18 cellular contexts compared by ENCODE assay signal in the genomic region with DNA sequence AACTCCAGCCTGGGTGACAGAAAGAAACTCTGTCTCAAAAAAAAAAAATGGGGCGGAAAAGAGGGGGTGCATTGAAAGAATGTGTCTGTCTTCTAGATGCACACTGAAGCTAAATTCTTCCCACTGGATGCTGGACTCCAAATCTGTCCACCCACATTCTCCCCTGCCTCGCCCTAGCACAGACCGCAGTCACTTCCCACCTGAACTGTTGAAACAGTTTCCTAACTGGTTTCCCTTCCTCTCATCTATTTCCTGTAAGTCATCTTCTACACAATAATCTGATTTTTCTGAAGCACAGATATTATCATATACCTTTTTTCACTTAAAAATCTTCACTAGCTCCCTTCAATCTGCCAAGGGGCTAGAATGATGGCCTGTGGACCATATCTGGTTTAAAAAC. TPM values are rescaled to one million over a fixed set of nuclear protein-coding genes. Genes with fewer than 3 reads are reported as not detected.
DNase-seq lines count a peak whose midpoint lies in the region; ATAC-seq, FAIRE-seq and TF ChIP-seq lines count a peak whose summit lies in the region.
"Had no signal": no experiment of that assay in that cellular context is flagged by ENCODE, and none has a peak within 500 bp of the region (broad histone marks: within the 10 kb centered on the region; RNA-seq: fewer than 3 reads in every experiment).

No MANE protein-coding gene starts in this region.

- TF ChIP-seq RAD21 in GM12878 (IDR thresholded peaks at IDR 0.05; ENCODE audit: insufficient read depth, low read depth, low read length): no peak

- H3K9ac ChIP-seq in GM12878 (ENCODE audit: control insufficient read depth, insufficient read depth, low read length): no peak overlapping the region

- ATAC-seq in activated B cell treated with CpG ODN at 0.5 μM for 24 hours (ENCODE audit: low read depth): peak; percentile 56
- ATAC-seq in GM12878: no peak
- no peak for ATAC-seq in GM21786 (IDR thresholded peaks at IDR 0.05; ENCODE audit: unreplicated experiment)
- ATAC-seq: HCT116 had no signal

- TF ChIP-seq CTCF in activated B cell treated with CpG ODN at 0.5 μM for 24 hours (IDR thresholded peaks at IDR 0.05) (no peak), GM12878 (IDR thresholded peaks at IDR 0.05 in 2 of 3, conservative IDR thresholded peaks at IDR 0.05 in 1 of 3; ENCODE audit: control insufficient read depth in 2 of 3, extremely low read depth in 1 of 3, insufficient read depth in 1 of 3, low read depth in 3 of 3, low read length in 3 of 3) (no peak), adrenal gland (IDR thresholded peaks at IDR 0.05) (no peak)

- H3K9me3 ChIP-seq in GM12878 (replicated peaks; ENCODE audit: control insufficient read depth, insufficient read depth, low read length) (peaks cover 2% of the 10 kb centered on the region; the same call in 1 of the 3 replicates), adrenal gland (replicated peaks in 1 of 3) (no peaks in the 10 kb centered on the region)

- DNase-seq in activated effector memory CD4-positive, alpha-beta T cell treated with anti-CD3 and anti-CD28 coated beads, Interleukin-2, amount 50 U/mL, for 16 hours: peak; percentile 69
- DNase-seq in activated effector memory CD4-positive, alpha-beta T cell treated with Interleukin-2 at 50 U/mL for 16 hours: no peak
- DNase-seq in activated B cell treated with CpG ODN at 0.5 μM for 24 hours (no peak), GM12878 (ENCODE audit: low read depth, low spot score) (no peak), adrenal gland (no peak), A172 (ENCODE audit: low spot score) (no peak)
- DNase-seq: glutamatergic neuron, islet precursor cell, NCI-H1092, SHP77 treated with DMSO at 0.1 percent for 48 hours, T1000 had no signal

- WGBS in GM12878 (ENCODE audit: insufficient coverage, insufficient replicate concordance, low lambda C conversion rate, missing lambda C conversion rate): 56% methylated on average over 3 of the region's 3 CpGs
- 82 to 87% (median 83%) methylated on average over 3 of the region's 3 CpGs for WGBS in adrenal gland, 4 donors

- no peak overlapping the region for H2AFZ ChIP-seq in GM12878 (ENCODE audit: control insufficient read depth, low read depth, low read length)

- H3K36me3 Mint-ChIP-seq in activated B cell treated with CpG ODN at 0.5 μM for 24 hours (ENCODE audit: low read depth): no peaks in the 10 kb centered on the region
- H3K36me3 Mint-ChIP-seq in stimulated activated naive CD8-positive, alpha-beta T cell treated with anti-CD3 and anti-CD28 coated beads, Interleukin-15, Interleukin-2, amounts not matched to agents 100 ng/mL and 50 ng/mL, for 24 hours (ENCODE audit: low read depth): no peaks in the 10 kb centered on the region

- no peak overlapping the region for H3K4me3 Mint-ChIP-seq in activated B cell treated with CpG ODN at 0.5 μM for 24 hours
- H3K4me3 Mint-ChIP-seq in stimulated activated naive CD8-positive, alpha-beta T cell treated with anti-CD3 and anti-CD28 coated beads, Interleukin-15, Interleukin-2, amounts not matched to agents 100 ng/mL and 50 ng/mL, for 24 hours: no peak overlapping the region

- H3K27me3 ChIP-seq in GM12878 (replicated peaks in 1 of 2; ENCODE audit: control insufficient read depth in 2 of 2, insufficient read depth in 2 of 2, low read length in 1 of 2) (no peaks in the 10 kb centered on the region), adrenal gland (no peaks in the 10 kb centered on the region)

- BruUV-seq in GM12878 (replicated peaks; lab: Mats Ljungman, UMichigan): no TSS peak

- TF ChIP-seq POLR2A in GM12878 (IDR thresholded peaks at IDR 0.05; ENCODE audit: low read depth, low read length): no peak
- TF ChIP-seq POLR2A in adrenal gland (IDR thresholded peaks at IDR 0.05): no peak

- POLR2A ChIA-PET in activated B cell treated with CpG ODN at 0.5 μM for 24 hours (lab: Charles Lee) (no interaction called here), GM12878 (lab: Charles Lee) (interaction anchor here (1.4 kb wide), 1 partner anchor 10 kb away, joined by 3 read pairs; no protein-coding TSS in a partner anchor)

- in situ Hi-C loops in GM12878 (cut with MboI): no loop called here

- H3K27ac Mint-ChIP-seq in activated B cell treated with CpG ODN at 0.5 μM for 24 hours: no peak overlapping the region
- peak overlapping the region; percentile 89 for H3K27ac Mint-ChIP-seq in stimulated activated naive CD8-positive, alpha-beta T cell treated with anti-CD3 and anti-CD28 coated beads, Interleukin-15, Interleukin-2, amounts not matched to agents 100 ng/mL and 50 ng/mL, for 24 hours

- no peaks in the 10 kb centered on the region for H3K27me3 Mint-ChIP-seq in activated B cell treated with CpG ODN at 0.5 μM for 24 hours
- no peaks in the 10 kb centered on the region for H3K27me3 Mint-ChIP-seq in stimulated activated naive CD8-positive, alpha-beta T cell treated with anti-CD3 and anti-CD28 coated beads, Interleukin-15, Interleukin-2, amounts not matched to agents 100 ng/mL and 50 ng/mL, for 24 hours

- H3K79me2 ChIP-seq in GM12878 (ENCODE audit: control insufficient read depth, insufficient read depth, low read length): no peaks in the 10 kb centered on the region

- no peak overlapping the region for H3K4me2 ChIP-seq in GM12878 (ENCODE audit: control insufficient read depth, insufficient read depth)

- TF ChIP-seq EP300 in GM12878 (IDR thresholded peaks at IDR 0.05; ENCODE audit: borderline replicate concordance in 1 of 2, control insufficient read depth in 1 of 2, low read depth in 2 of 2, low read length in 2 of 2): no peak

- H3K4me1 ChIP-seq in GM12878 (ENCODE audit: control insufficient read depth, insufficient read depth, low read length) (peaks cover 18% of the 10 kb centered on the region), adrenal gland (replicated peaks in 1 of 2) (no peaks in the 10 kb centered on the region)

- SMC1A ChIA-PET in GM12878 (lab: Charles Lee; ENCODE audit: uncharacterized antibody, unreplicated experiment): interaction anchor here (0.7 to 2.3 kb wide), 4 partner anchors 10 to 94 kb away, joined by 3 to 7 read pairs (median 4); no protein-coding TSS in a partner anchor

- RAD21 ChIA-PET in GM12878 (lab: Charles Lee; ENCODE audit: unreplicated experiment): interaction anchor here (1.0 kb wide), 1 partner anchor 12 kb away, joined by 3 read pairs; no protein-coding TSS in a partner anchor

- no peak overlapping the region for H3K27ac ChIP-seq in GM12878 (ENCODE audit: control insufficient read depth, insufficient read depth)
- no peak overlapping the region for H3K27ac ChIP-seq in adrenal gland
- H3K27ac ChIP-seq: epithelial cell of prostate had no signal

- H3K36me3 ChIP-seq in GM12878 (ENCODE audit: control insufficient read depth in 2 of 2, insufficient read depth in 2 of 2, low read length in 1 of 2) (no peaks in the 10 kb centered on the region), adrenal gland (replicated peaks in 1 of 2) (no peaks in the 10 kb centered on the region)

- H3K4me1 Mint-ChIP-seq in activated B cell treated with CpG ODN at 0.5 μM for 24 hours: peaks cover 26% of the 10 kb centered on the region
- peaks cover 54% of the 10 kb centered on the region for H3K4me1 Mint-ChIP-seq in stimulated activated naive CD8-positive, alpha-beta T cell treated with anti-CD3 and anti-CD28 coated beads, Interleukin-15, Interleukin-2, amounts not matched to agents 100 ng/mL and 50 ng/mL, for 24 hours (ENCODE audit: low read depth)

- H4K20me1 ChIP-seq in GM12878 (ENCODE audit: control insufficient read depth, insufficient read depth): no peaks in the 10 kb centered on the region

- CTCF ChIA-PET in activated B cell treated with CpG ODN at 0.5 μM for 24 hours (lab: Charles Lee) (no interaction called here), GM12878 (lab: Yijun Ruan, JAX) (no interaction called here)

- H3K4me3 ChIP-seq in GM12878 (no peak overlapping the region), adrenal gland (no peak overlapping the region)

- FAIRE-seq in GM12878 (lab: Jason Lieb, UNC): no peak

- intact Hi-C loops in activated B cell treated with CpG ODN at 0.5 μM for 24 hours (cut with micrococcal nuclease): loop anchor here (5.0 kb wide), 1 partner anchor 230 kb away; the partner anchor contains the start of gene ZCCHC8
- intact Hi-C loops in GM12878 (cut with micrococcal nuclease; ENCODE audit: unreplicated experiment): no loop called here
- intact Hi-C loops in adrenal gland (cut with DNase I): no loop called here

- H3K9me3 Mint-ChIP-seq in activated B cell treated with CpG ODN at 0.5 μM for 24 hours: no peaks in the 10 kb centered on the region
- H3K9me3 Mint-ChIP-seq in stimulated activated naive CD8-positive, alpha-beta T cell treated with anti-CD3 and anti-CD28 coated beads, Interleukin-15, Interleukin-2, amounts not matched to agents 100 ng/mL and 50 ng/mL, for 24 hours: peaks cover 4% of the 10 kb centered on the region

RNA-seq across cellular contexts. Expression of gene HCAR1, which starts 1.5 kb away (rescaled TPM):
- total RNA-seq in activated B cell treated with CpG ODN at 0.5 μM for 24 hours (not detected in 2 replicates), GM12878 (2014; rRNA removed) (under 0.01 TPM in 1 of 2 replicates, not detected in the other), GM12878 (2014; rRNA removed; fragmentation: Illumina TruSeq; extraction: Trizol) (0.04 and 0.05 TPM in 2 replicates), GM12878 (2021) (0.05 TPM in 2 replicates), adrenal gland (under 1 TPM in 6 of 8 donors, not detected in 2; 0.07 to 0.34 (median 0.15) TPM)
- total RNA-seq in GM12878 (2013; cell fraction: nucleolus; rRNA removed): 0.06 TPM in 1 of 2 replicates, not detected in the other
- polyA plus RNA-seq in GM12878 (2011; ENCODE audit: low read depth): not detected
- polyA plus RNA-seq in GM12878 (2011; rRNA removed) (not detected in 2 replicates), GM12878 (2014; fragmentation: Illumina TruSeq; extraction: Trizol) (0.01 and 0.03 TPM in 2 replicates), GM12878 (2014; fragmentation: Nextera tagmentation; extraction: Ambion mirVana) (not detected), GM12878 (2014; rRNA removed) (0.06 TPM in 1 of 2 replicates, not detected in the other), GM12878 (2016; fragmentation: Nextera tagmentation; extraction: Ambion mirVana) (not detected), adrenal gland (under 1 TPM; 0.08 to 0.30 (median 0.09) TPM)
- not detected in 2 replicates for polyA plus RNA-seq in GM12878 (2011; cell fraction: cytosol; rRNA removed)
- not detected in 2 replicates for polyA plus RNA-seq in GM12878 (2011; cell fraction: nucleus; rRNA removed)
- 0.03 TPM in 1 of 2 replicates, not detected in the other for polyA plus RNA-seq in GM12878 (2012)
- not detected in 2 replicates for polyA minus RNA-seq in GM12878 (2011; rRNA and poly(A)+ RNA removed)
- polyA minus RNA-seq in GM12878 (2011; cell fraction: cytosol; rRNA and poly(A)+ RNA removed): not detected in 2 replicates
- polyA minus RNA-seq in GM12878 (2011; cell fraction: nucleus; rRNA and poly(A)+ RNA removed): not detected in 2 replicates
- total RNA-seq in A172 (2014; rRNA removed; shearing (Covaris generic)): not detected in 2 replicates

RNA-seq across cellular contexts. Expression of gene HCAR3, which starts 15.6 kb away (rescaled TPM):
- not detected in 2 replicates for total RNA-seq in activated B cell treated with CpG ODN at 0.5 μM for 24 hours
- 1.2 and 1.3 TPM in 2 replicates for total RNA-seq in GM12878 (2013; cell fraction: nucleolus; rRNA removed)
- 1.0 and 1.2 TPM in 2 replicates for total RNA-seq in GM12878 (2014; rRNA removed)
- 2.0 and 2.4 TPM in 2 replicates for total RNA-seq in GM12878 (2014; rRNA removed; fragmentation: Illumina TruSeq; extraction: Trizol)
- total RNA-seq in GM12878 (2021): 1.9 and 2.2 TPM in 2 replicates
- 0.79 TPM for polyA plus RNA-seq in GM12878 (2011; ENCODE audit: low read depth)
- 0.50 and 0.57 TPM in 2 replicates for polyA plus RNA-seq in GM12878 (2011; rRNA removed)
- polyA plus RNA-seq in GM12878 (2011; cell fraction: cytosol; rRNA removed): 0.61 and 0.69 TPM in 2 replicates
- 0.32 and 0.46 TPM in 2 replicates for polyA plus RNA-seq in GM12878 (2011; cell fraction: nucleus; rRNA removed)
- polyA plus RNA-seq in GM12878 (2012): 1.4 and 1.6 TPM in 2 replicates
- 2.4 and 3.1 TPM in 2 replicates for polyA plus RNA-seq in GM12878 (2014; fragmentation: Illumina TruSeq; extraction: Trizol)
- polyA plus RNA-seq in GM12878 (2014; fragmentation: Nextera tagmentation; extraction: Ambion mirVana): 1 to 10 TPM; 2.2 to 3.0 TPM
- polyA plus RNA-seq in GM12878 (2014; rRNA removed): 1.5 and 2.4 TPM in 2 replicates
- polyA plus RNA-seq in GM12878 (2016; fragmentation: Nextera tagmentation; extraction: Ambion mirVana): 1 to 10 TPM; 1.6 to 2.2 TPM
- 1.2 and 1.5 TPM in 2 replicates for polyA minus RNA-seq in GM12878 (2011; rRNA and poly(A)+ RNA removed)
- not detected in 2 replicates for polyA minus RNA-seq in GM12878 (2011; cell fraction: cytosol; rRNA and poly(A)+ RNA removed)
- polyA minus RNA-seq in GM12878 (2011; cell fraction: nucleus; rRNA and poly(A)+ RNA removed): 0.60 and 1.1 TPM in 2 replicates
- total RNA-seq in adrenal gland: under 1 TPM in 3 of 8 donors, not detected in 5; 0.11 to 0.26 (median 0.14) TPM
- under 1 TPM in 1 of 3 donors, not detected in 2; 0.47 TPM for polyA plus RNA-seq in adrenal gland
- total RNA-seq in A172 (2014; rRNA removed; shearing (Covaris generic)): not detected in 2 replicates
- total RNA-seq: A673, osteoblast had no signal

RNA-seq across cellular contexts. Expression of gene DENR, which starts 20.5 kb away (rescaled TPM):
- total RNA-seq in activated B cell treated with CpG ODN at 0.5 μM for 24 hours (50.5 and 53.3 TPM in 2 replicates), GM12878 (2014; rRNA removed) (46.7 and 51.8 TPM in 2 replicates), GM12878 (2014; rRNA removed; fragmentation: Illumina TruSeq; extraction: Trizol) (60.4 and 61.4 TPM in 2 replicates), GM12878 (2021) (52.0 and 54.3 TPM in 2 replicates), adrenal gland (10 to 100 TPM; 16.5 to 38.9 (median 29.7) TPM)
- 71.4 and 71.6 TPM in 2 replicates for total RNA-seq in GM12878 (2013; cell fraction: nucleolus; rRNA removed)
- 19.8 TPM for polyA plus RNA-seq in GM12878 (2011; ENCODE audit: low read depth)
- polyA plus RNA-seq in GM12878 (2011; rRNA removed) (55.6 and 96.0 TPM in 2 replicates), GM12878 (2014; fragmentation: Illumina TruSeq; extraction: Trizol) (67.8 and 74.6 TPM in 2 replicates), GM12878 (2014; fragmentation: Nextera tagmentation; extraction: Ambion mirVana) (10 to 100 TPM; 29.4 to 44.5 TPM), GM12878 (2014; rRNA removed) (50.9 and 61.1 TPM in 2 replicates), GM12878 (2016; fragmentation: Nextera tagmentation; extraction: Ambion mirVana) (10 to 100 TPM; 94.2 to 97.7 TPM), adrenal gland (10 to 100 TPM; 13.3 to 52.6 (median 21.9) TPM)
- 28.4 and 28.7 TPM in 2 replicates for polyA plus RNA-seq in GM12878 (2011; cell fraction: cytosol; rRNA removed)
- 16.5 and 26.0 TPM in 2 replicates for polyA plus RNA-seq in GM12878 (2011; cell fraction: nucleus; rRNA removed)
- polyA plus RNA-seq in GM12878 (2012): 37.3 and 39.8 TPM in 2 replicates
- 20.5 and 20.7 TPM in 2 replicates for polyA minus RNA-seq in GM12878 (2011; rRNA and poly(A)+ RNA removed)
- polyA minus RNA-seq in GM12878 (2011; cell fraction: cytosol; rRNA and poly(A)+ RNA removed): 9.4 and 11.6 TPM in 2 replicates
- 16.1 and 22.9 TPM in 2 replicates for polyA minus RNA-seq in GM12878 (2011; cell fraction: nucleus; rRNA and poly(A)+ RNA removed)
- total RNA-seq in A172 (2014; rRNA removed; shearing (Covaris generic)): 73.2 and 80.1 TPM in 2 replicates

RNA-seq across cellular contexts. Expression of gene HCAR2, which starts 29.0 kb away (rescaled TPM):
- total RNA-seq in activated B cell treated with CpG ODN at 0.5 μM for 24 hours: not detected in 2 replicates
- total RNA-seq in GM12878 (2013; cell fraction: nucleolus; rRNA removed): 0.25 and 0.39 TPM in 2 replicates
- total RNA-seq in GM12878 (2014; rRNA removed): 0.22 and 0.34 TPM in 2 replicates
- total RNA-seq in GM12878 (2014; rRNA removed; fragmentation: Illumina TruSeq; extraction: Trizol): 0.22 and 0.37 TPM in 2 replicates
- 0.13 and 0.28 TPM in 2 replicates for total RNA-seq in GM12878 (2021)
- polyA plus RNA-seq in GM12878 (2011; ENCODE audit: low read depth): not detected
- polyA plus RNA-seq in GM12878 (2011; rRNA removed): 0.16 and 0.19 TPM in 2 replicates
- polyA plus RNA-seq in GM12878 (2011; cell fraction: cytosol; rRNA removed): 0.18 and 0.27 TPM in 2 replicates
- polyA plus RNA-seq in GM12878 (2011; cell fraction: nucleus; rRNA removed): 0.19 and 0.25 TPM in 2 replicates
- 0.32 and 0.37 TPM in 2 replicates for polyA plus RNA-seq in GM12878 (2012)
- 0.25 and 0.93 TPM in 2 replicates for polyA plus RNA-seq in GM12878 (2014; fragmentation: Illumina TruSeq; extraction: Trizol)
- polyA plus RNA-seq in GM12878 (2014; fragmentation: Nextera tagmentation; extraction: Ambion mirVana): under 1 TPM; 0.37 to 0.66 TPM
- polyA plus RNA-seq in GM12878 (2014; rRNA removed): 0.18 and 0.58 TPM in 2 replicates
- polyA plus RNA-seq in GM12878 (2016; fragmentation: Nextera tagmentation; extraction: Ambion mirVana): under 1 TPM; 0.43 to 0.48 TPM
- polyA minus RNA-seq in GM12878 (2011; rRNA and poly(A)+ RNA removed): 0.26 and 0.59 TPM in 2 replicates
- not detected in 2 replicates for polyA minus RNA-seq in GM12878 (2011; cell fraction: cytosol; rRNA and poly(A)+ RNA removed)
- polyA minus RNA-seq in GM12878 (2011; cell fraction: nucleus; rRNA and poly(A)+ RNA removed): 0.12 and 0.29 TPM in 2 replicates
- total RNA-seq in adrenal gland: under 1 TPM in 3 of 8 donors, not detected in 5; 0.14 to 0.26 (median 0.23) TPM
- under 1 TPM in 2 of 3 donors, not detected in 1; 0.08 to 0.98 TPM for polyA plus RNA-seq in adrenal gland
- not detected in 2 replicates for total RNA-seq in A172 (2014; rRNA removed; shearing (Covaris generic))
- total RNA-seq: osteoblast, temporal lobe had no signal

RNA-seq across cellular contexts. Expression of gene CCDC62, which starts 42.2 kb away (rescaled TPM):
- total RNA-seq in activated B cell treated with CpG ODN at 0.5 μM for 24 hours (1.6 and 1.7 TPM in 2 replicates), GM12878 (2014; rRNA removed) (0.28 and 0.33 TPM in 2 replicates), GM12878 (2014; rRNA removed; fragmentation: Illumina TruSeq; extraction: Trizol) (0.41 and 0.54 TPM in 2 replicates), GM12878 (2021) (0.48 and 0.59 TPM in 2 replicates), adrenal gland (under 1 TPM; 0.14 to 0.98 (median 0.46) TPM)
- total RNA-seq in GM12878 (2013; cell fraction: nucleolus; rRNA removed): 3.6 and 3.9 TPM in 2 replicates
- 0.10 TPM for polyA plus RNA-seq in GM12878 (2011; ENCODE audit: low read depth)
- polyA plus RNA-seq in GM12878 (2011; rRNA removed) (0.39 and 0.69 TPM in 2 replicates), GM12878 (2014; fragmentation: Illumina TruSeq; extraction: Trizol) (0.29 and 0.54 TPM in 2 replicates), GM12878 (2014; fragmentation: Nextera tagmentation; extraction: Ambion mirVana) (under 1 TPM; 0.08 to 0.09 TPM), GM12878 (2014; rRNA removed) (0.20 and 0.32 TPM in 2 replicates), GM12878 (2016; fragmentation: Nextera tagmentation; extraction: Ambion mirVana) (under 1 TPM; 0.16 to 0.25 TPM), adrenal gland (under 1 TPM; 0.09 to 0.17 (median 0.16) TPM)
- 0.09 and 0.10 TPM in 2 replicates for polyA plus RNA-seq in GM12878 (2011; cell fraction: cytosol; rRNA removed)
- 0.38 and 0.46 TPM in 2 replicates for polyA plus RNA-seq in GM12878 (2011; cell fraction: nucleus; rRNA removed)
- 0.22 TPM in 2 replicates for polyA plus RNA-seq in GM12878 (2012)
- 1.1 TPM in 2 replicates for polyA minus RNA-seq in GM12878 (2011; rRNA and poly(A)+ RNA removed)
- polyA minus RNA-seq in GM12878 (2011; cell fraction: cytosol; rRNA and poly(A)+ RNA removed): 0.62 TPM in 1 of 2 replicates, not detected in the other
- polyA minus RNA-seq in GM12878 (2011; cell fraction: nucleus; rRNA and poly(A)+ RNA removed): 0.24 and 0.57 TPM in 2 replicates
- 0.16 TPM in 1 of 2 replicates, not detected in the other for total RNA-seq in A172 (2014; rRNA removed; shearing (Covaris generic))
- total RNA-seq: A673 had no signal
